ENCODE assay signal across 32 cellular contexts in the genomic region with DNA sequence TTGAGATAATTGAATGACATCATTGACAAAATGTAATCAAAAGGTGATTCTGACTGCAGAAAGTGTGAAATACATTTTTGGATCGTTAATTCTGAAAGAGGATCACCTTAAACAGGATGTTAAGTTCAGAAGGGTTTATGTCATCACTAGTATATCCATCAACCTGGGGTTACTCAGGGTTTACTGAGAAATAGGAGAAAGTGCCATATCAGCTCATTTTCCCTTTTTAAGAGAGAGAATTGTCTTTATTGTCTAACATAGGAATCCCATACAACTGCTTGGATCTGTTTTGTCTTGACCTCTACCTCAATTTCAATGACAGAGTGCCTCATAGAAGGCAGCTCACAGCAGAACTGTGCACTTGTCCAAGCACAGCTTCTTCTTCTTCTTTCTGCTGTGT.
"Had no signal": no experiment of that assay in that cellular context is flagged by ENCODE, and none has a peak within 500 bp of the region (broad histone marks: within the 10 kb centered on the region; RNA-seq: fewer than 3 reads in every experiment).

No MANE protein-coding gene starts in this region.

- H2AFZ ChIP-seq: parathyroid adenoma had no signal

- H3K27me3 Mint-ChIP-seq: naive thymus-derived CD8-positive, alpha-beta T cell; natural killer cell treated with Interleukin-12 subunit alpha and Interleukin-12 subunit beta and Interleukin-15 and Interleukin-18, amount 100 ng/mL, for 72 hours; progenitor cell of endocrine pancreas; stimulated activated memory B cell treated with anti-CD40 and anti-IgM and Interleukin-4, amounts not matched to agents 10 μg/mL and 1 μg/mL and 100 μg/mL, for 72 hours; stimulated activated naive CD8-positive, alpha-beta T cell treated with anti-CD3 and anti-CD28 coated beads, Interleukin-15, amount 100 ng/mL, for 72 hours; type B pancreatic cell had no signal

- H3K4me2 ChIP-seq: smooth muscle cell had no signal

- H3K9me3 Mint-ChIP-seq: nephron progenitor cell; neural crest cell; stimulated activated memory B cell treated with anti-CD40 and anti-IgM and Interleukin-4, amounts not matched to agents 10 μg/mL and 1 μg/mL and 100 μg/mL, for 72 hours; type B pancreatic cell had no signal

- H3K79me2 ChIP-seq: parathyroid adenoma had no signal

- H3K36me3 Mint-ChIP-seq: naive thymus-derived CD8-positive, alpha-beta T cell; stimulated activated memory B cell treated with anti-CD40 and anti-IgM and Interleukin-4, amounts not matched to agents 10 μg/mL and 1 μg/mL and 100 μg/mL, for 72 hours; type B pancreatic cell had no signal

- H3K4me3 ChIP-seq: psoas muscle, skin epidermis, smooth muscle cell, spleen, suprapubic skin, testis, tibial artery, transverse colon, upper lobe of right lung, uterus had no signal

- DNase-seq: naive thymus-derived CD8-positive, alpha-beta T cell; nephron progenitor cell; nucleus accumbens; posterior cingulate gyrus; psoas muscle; right cardiac atrium; spleen; stimulated activated CD4-positive, alpha-beta T cell treated with anti-CD3 and anti-CD28 coated beads, Interleukin-12 subunit alpha, Interleukin-12 subunit beta, amount 100 ng/mL, for 4 hours; stimulated activated CD4-positive, alpha-beta T cell treated with anti-CD3 and anti-CD28 coated beads, Interleukin-1b, Interleukin-23, amount 100 ng/mL, for 48 hours; stimulated activated CD4-positive, alpha-beta T cell treated with anti-CD3 and anti-CD28 coated beads, Interleukin-4, amount 100 ng/mL, for 1 hour; stimulated activated CD4-positive, alpha-beta T cell treated with anti-CD3 and anti-CD28 coated beads, Interleukin-4, amount 100 ng/mL, for 4 hours; stimulated activated CD8-positive, alpha-beta memory T cell treated with anti-CD3 and anti-CD28 coated beads, Interleukin-4, amount 100 ng/mL, for 48 hours; stimulated activated naive CD4-positive, alpha-beta T cell; stimulated activated naive CD8-positive, alpha-beta T cell treated with anti-CD3 and anti-CD28 coated beads, Interleukin-15, amount 100 ng/mL, for 72 hours; stimulated activated naive CD8-positive, alpha-beta T cell treated with anti-CD3 and anti-CD28 coated beads, Interleukin-15, Interleukin-2, amounts not matched to agents 100 U/mL and 50 U/mL, for 24 hours; substantia nigra; testis; tibial artery; transverse colon; upper lobe of right lung; uterus had no signal

- H3K36me3 ChIP-seq: neutrophil, spleen, suprapubic skin, tibial artery, transverse colon, upper lobe of right lung, uterus had no signal

- H3K4me3 Mint-ChIP-seq: naive thymus-derived CD8-positive, alpha-beta T cell; natural killer cell treated with Interleukin-12 subunit alpha and Interleukin-12 subunit beta and Interleukin-15 and Interleukin-18, amount 100 ng/mL, for 72 hours; nephron progenitor cell; neural crest cell; stimulated activated memory B cell treated with anti-CD40 and anti-IgM and Interleukin-4, amounts not matched to agents 10 μg/mL and 1 μg/mL and 100 μg/mL, for 72 hours; stimulated activated naive CD8-positive, alpha-beta T cell treated with anti-CD3 and anti-CD28 coated beads, Interleukin-15, amount 100 ng/mL, for 72 hours; type B pancreatic cell had no signal

- H3K9me3 ChIP-seq: neutrophil, psoas muscle, spleen, suprapubic skin, testis, tibial artery, transverse colon, upper lobe of right lung, uterus had no signal

- H3K4me1 ChIP-seq: parathyroid adenoma, psoas muscle, spleen, suprapubic skin, testis, tibial artery, transverse colon, upper lobe of right lung, uterus had no signal

- H3K27me3 ChIP-seq: neutrophil, spleen, suprapubic skin, testis, tibial artery, transverse colon, upper lobe of right lung, uterus had no signal

- H3K4me1 Mint-ChIP-seq: naive thymus-derived CD8-positive, alpha-beta T cell; stimulated activated memory B cell treated with anti-CD40 and anti-IgM and Interleukin-4, amounts not matched to agents 10 μg/mL and 1 μg/mL and 100 μg/mL, for 72 hours; stimulated activated naive CD8-positive, alpha-beta T cell treated with anti-CD3 and anti-CD28 coated beads, Interleukin-15, amount 100 ng/mL, for 72 hours had no signal

- H3K27ac ChIP-seq: neutrophil, parathyroid adenoma, psoas muscle, skin epidermis, spleen, suprapubic skin, testis, tibial artery, transverse colon, upper lobe of right lung, uterus had no signal

- H3K27ac Mint-ChIP-seq: naive thymus-derived CD8-positive, alpha-beta T cell; natural killer cell treated with Interleukin-12 subunit alpha and Interleukin-12 subunit beta and Interleukin-15 and Interleukin-18, amount 100 ng/mL, for 72 hours; nephron progenitor cell; progenitor cell of endocrine pancreas; stimulated activated memory B cell treated with anti-CD40 and anti-IgM and Interleukin-4, amounts not matched to agents 10 μg/mL and 1 μg/mL and 100 μg/mL, for 72 hours; stimulated activated naive CD8-positive, alpha-beta T cell treated with anti-CD3 and anti-CD28 coated beads, Interleukin-15, amount 100 ng/mL, for 72 hours; type B pancreatic cell had no signal

- ATAC-seq: naive thymus-derived CD8-positive, alpha-beta T cell; natural killer cell treated with Interleukin-12 subunit alpha and Interleukin-12 subunit beta and Interleukin-15 and Interleukin-18, amount 100 ng/mL, for 72 hours; psoas muscle; right cardiac atrium; sciatic nerve; stimulated activated memory B cell treated with anti-CD40 and anti-IgM and Interleukin-4, amounts not matched to agents 10 μg/mL and 1 μg/mL and 100 μg/mL, for 72 hours; stimulated activated naive CD8-positive, alpha-beta T cell treated with anti-CD3 and anti-CD28 coated beads, Interleukin-15, amount 100 ng/mL, for 72 hours; stimulated activated naive CD8-positive, alpha-beta T cell treated with anti-CD3 and anti-CD28 coated beads, Interleukin-15, Interleukin-2, amounts not matched to agents 100 U/mL and 50 U/mL, for 24 hours; upper lobe of right lung had no signal

- H3K9ac ChIP-seq: parathyroid adenoma had no signal
